Comparison of ENCODE assay signal across 8 cellular contexts in genomic region chr2:191245869-191246531, GRCh38. TPM values are rescaled to one million over a fixed set of nuclear protein-coding genes. Genes with fewer than 3 reads are reported as not detected.
DNase-seq lines count a peak whose midpoint lies in the region; ATAC-seq lines count a peak whose summit lies in the region.

No MANE protein-coding gene starts in this region.

- peaks cover 37% of the 10 kb centered on the region for H3K27me3 Mint-ChIP-seq in activated CD4-positive, alpha-beta T cell treated with anti-CD3 and anti-CD28 coated beads, Interleukin-2, amount 10 ng/mL, durations not matched to agents 7 days and 5 days

- no peak overlapping the region for H3K27ac Mint-ChIP-seq in activated CD4-positive, alpha-beta T cell treated with anti-CD3 and anti-CD28 coated beads, Interleukin-2, amount 10 ng/mL, durations not matched to agents 7 days and 5 days

- CTCF ChIA-PET in activated CD4-positive, alpha-beta T cell treated with anti-CD3 and anti-CD28 coated beads, Interleukin-2, amount 10 ng/mL, durations not matched to agents 7 days and 5 days (lab: Charles Lee) = interaction anchor here (0.9 to 1.7 kb wide), 8 partner anchors 10 to 90 kb away, joined by 3 to 6 read pairs (median 3); no protein-coding TSS in a partner anchor

- H2AFZ ChIP-seq in ACC112 (ENCODE audit: low read length, unreplicated experiment) = peak overlapping the region; percentile 83

- H3K4me1 ChIP-seq in ACC112 (ENCODE audit: control insufficient read depth, insufficient read depth, low read length, unreplicated experiment) = peaks cover 43% of the 10 kb centered on the region
- peaks cover 3% of the 10 kb centered on the region for H3K4me1 ChIP-seq in thymus (ENCODE audit: control insufficient read depth, insufficient read depth, low read length)

- H3K4me3 ChIP-seq in ACC112 (ENCODE audit: low read depth, low read length) (peak overlapping the region; percentile 98), thymus (ENCODE audit: low read length) (peak overlapping the region; percentile 78)

- peak; percentile 23 for DNase-seq in NCI-H1105 (lab: John Stamatoyannopoulos, UW)
- DNase-seq in activated CD4-positive, alpha-beta T cell treated with anti-CD3 and anti-CD28 coated beads, Interleukin-2, amount 10 ng/mL, durations not matched to agents 7 days and 5 days = peak; percentile 10
- no peak for DNase-seq in epithelial cell of prostate (ENCODE audit: low read depth, low spot score)
- peak; percentile 56 for DNase-seq in mucosa of gallbladder (ENCODE audit: low spot score)

- 9% methylated on average over 34 of the region's 34 CpGs for WGBS in thymus

- H3K36me3 ChIP-seq in ACC112 (ENCODE audit: insufficient read depth, low read length) (no peaks in the 10 kb centered on the region), thymus (ENCODE audit: control insufficient read depth, insufficient read depth) (no peaks in the 10 kb centered on the region)

- H3K4me3 Mint-ChIP-seq in activated CD4-positive, alpha-beta T cell treated with anti-CD3 and anti-CD28 coated beads, Interleukin-2, amount 10 ng/mL, durations not matched to agents 7 days and 5 days = peak overlapping the region; percentile 69

- POLR2A ChIA-PET in activated CD4-positive, alpha-beta T cell treated with anti-CD3 and anti-CD28 coated beads, Interleukin-2, amount 10 ng/mL, durations not matched to agents 7 days and 5 days (lab: Charles Lee) = no interaction called here

- H3K36me3 Mint-ChIP-seq in activated CD4-positive, alpha-beta T cell treated with anti-CD3 and anti-CD28 coated beads, Interleukin-2, amount 10 ng/mL, durations not matched to agents 7 days and 5 days (ENCODE audit: low read depth) = peaks cover 2% of the 10 kb centered on the region

- peaks cover 57% of the 10 kb centered on the region for H3K79me2 ChIP-seq in ACC112 (ENCODE audit: control insufficient read depth, insufficient read depth, low read length, unreplicated experiment)

- no peaks in the 10 kb centered on the region for H3K9me3 ChIP-seq in thymus (ENCODE audit: control insufficient read depth)

- H3K27ac ChIP-seq in ACC112 (ENCODE audit: low read depth, low read length) (peak overlapping the region; percentile 72), epithelial cell of prostate (peak overlapping the region; percentile 87), thymus (ENCODE audit: low read depth) (peak overlapping the region; percentile 64)

- no peaks in the 10 kb centered on the region for H3K9me3 Mint-ChIP-seq in activated CD4-positive, alpha-beta T cell treated with anti-CD3 and anti-CD28 coated beads, Interleukin-2, amount 10 ng/mL, durations not matched to agents 7 days and 5 days

- no peaks in the 10 kb centered on the region for H3K27me3 ChIP-seq in ACC112 (ENCODE audit: insufficient read depth, low read length)
- H3K27me3 ChIP-seq in thymus (ENCODE audit: control insufficient read depth, insufficient read depth) = no peaks in the 10 kb centered on the region

- ATAC-seq in GM19324 (IDR thresholded peaks at IDR 0.05; ENCODE audit: low FRiP score, unreplicated experiment) = peak; percentile 6
- ATAC-seq in GM21367 (IDR thresholded peaks at IDR 0.05; ENCODE audit: unreplicated experiment) = no peak

- H3K4me1 Mint-ChIP-seq in activated CD4-positive, alpha-beta T cell treated with anti-CD3 and anti-CD28 coated beads, Interleukin-2, amount 10 ng/mL, durations not matched to agents 7 days and 5 days = peaks cover 5% of the 10 kb centered on the region

RNA-seq across cellular contexts. Expression of gene MYO1B, which starts 0.8 kb away (rescaled TPM):
- total RNA-seq in activated CD4-positive, alpha-beta T cell treated with anti-CD3 and anti-CD28 coated beads, Interleukin-2, amount 10 ng/mL, durations not matched to agents 7 days and 5 days = under 1 TPM; 0.74 to 0.98 TPM
- 38.2 TPM for total RNA-seq in mucosa of gallbladder
- polyA plus RNA-seq in thymus = 28.5 TPM

Comparison
In these comparisons a context has a peak if more than half of its experiments do, and no peak if none do; other contexts are left out.
1. RNA of gene MYO1B, which starts 0.8 kb away (total RNA-seq): 38.2 TPM in mucosa of gallbladder (single experiment); 0.74 to 0.98 TPM in activated CD4-positive, alpha-beta T cell treated with anti-CD3 and anti-CD28 coated beads, Interleukin-2, amount 10 ng/mL, durations not matched to agents 7 days and 5 days; every median in the first group is over 10 times any median in the second.
2. Peak in every context shown above with its lines, with median percentiles within 50 percentile points of each other: H3K27ac ChIP-seq.